8 cellular contexts compared by ENCODE assay signal in the genomic region with DNA sequence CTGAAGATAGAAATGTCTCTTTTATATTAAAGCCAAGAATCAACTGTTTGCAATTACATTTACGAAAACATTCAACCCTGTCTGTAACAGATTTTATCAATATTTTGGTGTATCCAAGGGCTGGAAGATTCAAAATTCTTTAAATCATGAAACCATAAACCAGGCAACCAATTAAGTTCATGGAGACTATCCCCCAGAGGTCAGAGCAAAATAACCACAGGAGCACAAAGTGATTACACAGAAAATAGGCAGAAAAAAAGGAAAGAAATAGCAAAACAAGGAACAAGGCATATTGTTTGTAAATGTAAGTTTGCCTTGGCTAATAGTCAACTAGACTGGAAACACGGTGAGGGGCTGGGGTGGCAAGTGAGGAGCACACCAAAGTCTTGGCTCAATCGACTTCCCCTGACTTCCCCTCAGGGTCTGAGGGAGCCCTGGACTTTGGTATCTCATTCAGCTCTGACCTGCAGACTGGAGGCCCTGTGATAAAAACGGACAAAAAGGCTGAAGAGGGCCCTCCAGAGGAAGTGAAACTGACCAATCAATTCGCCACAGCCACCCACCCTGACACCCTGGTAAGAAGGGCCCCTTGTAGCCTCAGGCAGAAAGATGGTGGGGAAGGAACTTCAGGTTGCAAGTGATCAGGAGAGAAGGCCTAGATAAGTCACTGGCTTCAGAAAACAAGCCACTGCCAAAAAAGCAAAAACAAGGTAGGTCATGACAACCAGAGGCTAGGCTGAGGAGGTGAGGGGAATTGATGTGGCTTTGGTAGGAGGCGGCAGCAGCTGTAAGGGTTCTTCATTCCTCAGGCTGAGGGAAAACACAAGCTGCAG. TPM values are rescaled to one million over a fixed set of nuclear protein-coding genes. Genes with fewer than 3 reads are reported as not detected.
DNase-seq lines count a peak whose midpoint lies in the region; ATAC-seq and TF ChIP-seq lines count a peak whose summit lies in the region.

No MANE protein-coding gene starts in this region.

- DNase-seq in CD14-positive monocyte (ENCODE audit: low spot score): no peak
- DNase-seq in NOMO-1 (lab: John Stamatoyannopoulos, UW; ENCODE audit: unreplicated experiment in 2 of 2): peak; percentile 87 to 92
- DNase-seq in germinal center (ENCODE audit: low spot score): peak; percentile 57
- DNase-seq in putamen (ENCODE audit: low spot score): peak; percentile 88
- DNase-seq in SHP77 treated with DMSO at 0.1 percent for 48 hours (lab: John Stamatoyannopoulos, UW): no peak

- H3K9me3 Mint-ChIP-seq in CD14-positive monocyte: peaks cover 0 to 2% (median 0%) of the 10 kb centered on the region in 7 donors
- H3K9me3 Mint-ChIP-seq in activated T-helper 17 cell treated with anti-CD3 and anti-CD28 coated beads, Interleukin-2, amount 50 U/mL, for 72 hours: no peaks in the 10 kb centered on the region

- H3K27ac Mint-ChIP-seq in CD14-positive monocyte: peak overlapping the region; percentile 94 to 100 (median 99)
- peak overlapping the region; percentile 99 for H3K27ac Mint-ChIP-seq in activated T-helper 17 cell treated with anti-CD3 and anti-CD28 coated beads, Interleukin-2, amount 50 U/mL, for 72 hours

- no peaks in the 10 kb centered on the region for H3K27me3 Mint-ChIP-seq in CD14-positive monocyte (ENCODE audit: low read depth in 3 of 3)
- H3K27me3 Mint-ChIP-seq in activated T-helper 17 cell treated with anti-CD3 and anti-CD28 coated beads, Interleukin-2, amount 50 U/mL, for 72 hours: no peaks in the 10 kb centered on the region

- ATAC-seq in GM21447 (IDR thresholded peaks at IDR 0.05; ENCODE audit: unreplicated experiment): peak; percentile 39
- peak; percentile 39 for ATAC-seq in activated T-helper 17 cell treated with anti-CD3 and anti-CD28 coated beads, Interleukin-2, amount 50 U/mL, for 72 hours (replicated peaks)
- no peak for ATAC-seq in HG03439 (IDR thresholded peaks at IDR 0.05; ENCODE audit: unreplicated experiment)

- TF ChIP-seq CTCF in CD14-positive monocyte (IDR thresholded peaks at IDR 0.05): no peak

- H3K4me1 Mint-ChIP-seq in CD14-positive monocyte: peaks cover 64% of the 10 kb centered on the region
- peaks cover 65% of the 10 kb centered on the region for H3K4me1 Mint-ChIP-seq in activated T-helper 17 cell treated with anti-CD3 and anti-CD28 coated beads, Interleukin-2, amount 50 U/mL, for 72 hours

- H3K4me3 Mint-ChIP-seq in CD14-positive monocyte: peak overlapping the region; percentile 99 to 100
- peak overlapping the region; percentile 96 for H3K4me3 Mint-ChIP-seq in activated T-helper 17 cell treated with anti-CD3 and anti-CD28 coated beads, Interleukin-2, amount 50 U/mL, for 72 hours

- intact Hi-C loops in CD14-positive monocyte (cut with micrococcal nuclease): loop anchor here in 1 of 2 donors (5.0 kb wide), 3 partner anchors 94 to 184 kb away; no protein-coding TSS in a partner anchor

- H3K36me3 Mint-ChIP-seq in CD14-positive monocyte: peaks cover 7 to 9% of the 10 kb centered on the region in 2 donors
- H3K36me3 Mint-ChIP-seq in activated T-helper 17 cell treated with anti-CD3 and anti-CD28 coated beads, Interleukin-2, amount 50 U/mL, for 72 hours (ENCODE audit: low read depth): peaks cover 62% of the 10 kb centered on the region

RNA-seq across cellular contexts. Expression of a gene that starts 1.9 kb away (rescaled TPM):
- polyA plus RNA-seq in CD14-positive monocyte: 10 to 100 TPM; 18.3 to 20.0 TPM
- total RNA-seq in activated T-helper 17 cell treated with anti-CD3 and anti-CD28 coated beads, Interleukin-2, amount 50 U/mL, for 72 hours: 10 to 100 TPM; 41.9 to 55.7 TPM

RNA-seq across cellular contexts. Expression of a gene that starts 47.7 kb away (rescaled TPM):
- polyA plus RNA-seq in CD14-positive monocyte: 10 to 100 TPM; 23.7 to 25.1 TPM
- total RNA-seq in activated T-helper 17 cell treated with anti-CD3 and anti-CD28 coated beads, Interleukin-2, amount 50 U/mL, for 72 hours: 10 to 100 TPM; 53.7 to 87.6 TPM

Comparison
In these comparisons a context has a peak if more than half of its experiments do, and no peak if none do; other contexts are left out.
1. DNase-seq: peak in NOMO-1 (2 of 2), germinal center (single experiment) and putamen (single experiment); none in CD14-positive monocyte (single experiment) and SHP77 treated with DMSO at 0.1 percent for 48 hours (single experiment).